In the genomic region with DNA sequence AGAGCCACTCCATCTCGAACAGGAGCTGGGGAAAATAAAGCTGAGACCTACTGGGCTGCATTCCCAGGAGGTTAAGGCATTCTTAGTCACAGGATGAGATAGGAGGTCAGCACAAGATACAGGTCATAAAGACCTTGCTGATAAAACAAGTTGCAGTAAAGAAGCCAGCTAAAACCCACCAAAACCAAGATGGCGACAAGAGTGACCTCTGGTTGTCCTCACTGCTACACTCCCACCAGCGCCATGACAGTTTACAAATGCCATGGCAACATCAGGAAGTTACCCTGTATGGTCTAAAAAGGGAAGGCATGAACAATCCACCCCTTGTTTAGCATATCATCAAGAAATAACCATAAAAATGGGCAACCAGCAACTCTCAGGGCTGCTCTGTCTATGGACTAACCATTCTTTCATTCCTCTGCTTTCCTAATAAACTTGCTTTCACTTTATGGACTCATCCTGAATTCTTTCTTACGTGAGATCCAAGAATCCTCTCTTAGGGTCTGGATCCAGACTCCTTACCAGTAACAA, we compare ENCODE assay signal across 1 cellular context.
TF ChIP-seq lines count a peak whose summit lies in the region.

No MANE protein-coding gene starts in this region.

TF ChIP-seq in H1, 55 proteins besides CTCF, POLR2A, EP300 and RAD21:
- peak; percentile 52; the same call in 1 of the 2 replicates for TF ChIP-seq YY1 (IDR thresholded peaks at IDR 0.05; ENCODE audit: low read depth, low read length)
